Comparison of ENCODE assay signal across 1 cellular context in the genomic region with DNA sequence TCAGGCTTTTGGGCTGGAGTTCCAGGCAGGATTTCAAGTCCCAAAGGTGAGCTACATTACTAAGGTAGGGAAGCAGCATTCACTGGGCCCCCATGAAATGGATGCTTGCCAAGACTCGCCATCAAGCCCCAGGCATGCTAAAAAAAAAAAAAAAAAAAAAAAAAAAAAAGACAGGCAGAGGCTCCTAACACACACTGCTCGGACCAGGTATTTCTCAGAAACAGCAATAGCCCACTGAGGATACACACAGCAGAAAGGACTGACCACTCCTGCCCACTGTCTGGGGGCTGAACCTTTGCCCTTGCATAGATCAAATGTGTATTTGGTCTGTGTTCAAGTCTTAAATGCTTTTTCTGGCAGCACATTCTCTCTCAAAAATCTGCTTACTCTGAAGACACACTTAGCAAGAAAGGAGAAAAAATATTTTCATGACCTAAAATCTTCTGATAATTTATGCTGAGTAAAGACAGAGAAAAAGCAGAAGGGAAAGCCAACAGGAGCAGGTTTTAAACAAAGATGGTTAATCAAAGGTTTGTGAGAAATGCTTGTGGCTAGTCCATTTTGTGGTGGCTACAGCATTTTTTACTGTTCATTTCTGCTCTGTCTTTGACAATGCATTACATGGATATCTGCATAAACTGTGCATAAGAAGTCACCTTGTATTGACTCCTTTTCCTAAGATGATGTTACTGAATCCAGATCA.
TF ChIP-seq lines count a peak whose summit lies in the region.

No MANE protein-coding gene starts in this region.

TF ChIP-seq in GM23338, 12 proteins besides CTCF, POLR2A, EP300 and RAD21 (continued from another document):
- TF ChIP-seq, protein P1, sequence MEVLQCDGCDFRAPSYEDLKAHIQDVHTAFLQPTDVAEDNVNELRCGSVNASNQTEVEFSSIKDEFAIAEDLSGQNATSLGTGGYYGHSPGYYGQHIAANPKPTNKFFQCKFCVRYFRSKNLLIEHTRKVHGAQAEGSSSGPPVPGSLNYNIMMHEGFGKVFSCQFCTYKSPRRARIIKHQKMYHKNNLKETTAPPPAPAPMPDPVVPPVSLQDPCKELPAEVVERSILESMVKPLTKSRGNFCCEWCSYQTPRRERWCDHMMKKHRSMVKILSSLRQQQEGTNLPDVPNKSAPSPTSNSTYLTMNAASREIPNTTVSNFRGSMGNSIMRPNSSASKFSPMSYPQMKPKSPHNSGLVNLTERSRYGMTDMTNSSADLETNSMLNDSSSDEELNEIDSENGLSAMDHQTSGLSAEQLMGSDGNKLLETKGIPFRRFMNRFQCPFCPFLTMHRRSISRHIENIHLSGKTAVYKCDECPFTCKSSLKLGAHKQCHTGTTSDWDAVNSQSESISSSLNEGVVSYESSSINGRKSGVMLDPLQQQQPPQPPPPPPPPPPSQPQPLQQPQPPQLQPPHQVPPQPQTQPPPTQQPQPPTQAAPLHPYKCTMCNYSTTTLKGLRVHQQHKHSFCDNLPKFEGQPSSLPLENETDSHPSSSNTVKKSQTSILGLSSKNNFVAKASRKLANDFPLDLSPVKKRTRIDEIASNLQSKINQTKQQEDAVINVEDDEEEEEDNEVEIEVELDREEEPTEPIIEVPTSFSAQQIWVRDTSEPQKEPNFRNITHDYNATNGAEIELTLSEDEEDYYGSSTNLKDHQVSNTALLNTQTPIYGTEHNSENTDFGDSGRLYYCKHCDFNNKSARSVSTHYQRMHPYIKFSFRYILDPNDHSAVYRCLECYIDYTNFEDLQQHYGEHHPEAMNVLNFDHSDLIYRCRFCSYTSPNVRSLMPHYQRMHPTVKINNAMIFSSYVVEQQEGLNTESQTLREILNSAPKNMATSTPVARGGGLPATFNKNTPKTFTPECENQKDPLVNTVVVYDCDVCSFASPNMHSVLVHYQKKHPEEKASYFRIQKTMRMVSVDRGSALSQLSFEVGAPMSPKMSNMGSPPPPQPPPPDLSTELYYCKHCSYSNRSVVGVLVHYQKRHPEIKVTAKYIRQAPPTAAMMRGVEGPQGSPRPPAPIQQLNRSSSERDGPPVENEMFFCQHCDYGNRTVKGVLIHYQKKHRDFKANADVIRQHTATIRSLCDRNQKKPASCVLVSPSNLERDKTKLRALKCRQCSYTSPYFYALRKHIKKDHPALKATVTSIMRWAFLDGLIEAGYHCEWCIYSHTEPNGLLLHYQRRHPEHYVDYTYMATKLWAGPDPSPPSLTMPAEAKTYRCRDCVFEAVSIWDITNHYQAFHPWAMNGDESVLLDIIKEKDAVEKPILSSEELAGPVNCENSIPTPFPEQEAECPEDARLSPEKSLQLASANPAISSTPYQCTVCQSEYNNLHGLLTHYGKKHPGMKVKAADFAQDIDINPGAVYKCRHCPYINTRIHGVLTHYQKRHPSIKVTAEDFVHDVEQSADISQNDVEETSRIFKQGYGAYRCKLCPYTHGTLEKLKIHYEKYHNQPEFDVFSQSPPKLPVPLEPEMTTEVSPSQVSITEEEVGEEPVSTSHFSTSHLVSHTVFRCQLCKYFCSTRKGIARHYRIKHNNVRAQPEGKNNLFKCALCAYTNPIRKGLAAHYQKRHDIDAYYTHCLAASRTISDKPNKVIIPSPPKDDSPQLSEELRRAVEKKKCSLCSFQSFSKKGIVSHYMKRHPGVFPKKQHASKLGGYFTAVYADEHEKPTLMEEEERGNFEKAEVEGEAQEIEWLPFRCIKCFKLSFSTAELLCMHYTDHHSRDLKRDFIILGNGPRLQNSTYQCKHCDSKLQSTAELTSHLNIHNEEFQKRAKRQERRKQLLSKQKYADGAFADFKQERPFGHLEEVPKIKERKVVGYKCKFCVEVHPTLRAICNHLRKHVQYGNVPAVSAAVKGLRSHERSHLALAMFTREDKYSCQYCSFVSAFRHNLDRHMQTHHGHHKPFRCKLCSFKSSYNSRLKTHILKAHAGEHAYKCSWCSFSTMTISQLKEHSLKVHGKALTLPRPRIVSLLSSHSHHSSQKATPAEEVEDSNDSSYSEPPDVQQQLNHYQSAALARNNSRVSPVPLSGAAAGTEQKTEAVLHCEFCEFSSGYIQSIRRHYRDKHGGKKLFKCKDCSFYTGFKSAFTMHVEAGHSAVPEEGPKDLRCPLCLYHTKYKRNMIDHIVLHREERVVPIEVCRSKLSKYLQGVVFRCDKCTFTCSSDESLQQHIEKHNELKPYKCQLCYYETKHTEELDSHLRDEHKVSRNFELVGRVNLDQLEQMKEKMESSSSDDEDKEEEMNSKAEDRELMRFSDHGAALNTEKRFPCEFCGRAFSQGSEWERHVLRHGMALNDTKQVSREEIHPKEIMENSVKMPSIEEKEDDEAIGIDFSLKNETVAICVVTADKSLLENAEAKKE (CRISPR knock-in tag; IDR thresholded peaks at IDR 0.05), result no peak
- TF ChIP-seq JUNB (IDR thresholded peaks at IDR 0.05; ENCODE audit: unreplicated experiment) (no peak), POLR2AphosphoS5 (IDR thresholded peaks at IDR 0.05; ENCODE audit: low read depth) (no peak), ZNF331 (CRISPR knock-in tag; IDR thresholded peaks at IDR 0.05; ENCODE audit: low read depth) (no peak), EZH2phosphoT487 (IDR thresholded peaks at IDR 0.05; ENCODE audit: unreplicated experiment) (no peak), STAT1 (IDR thresholded peaks at IDR 0.05; ENCODE audit: unreplicated experiment) (no peak), ZNF114 (CRISPR knock-in tag; IDR thresholded peaks at IDR 0.05) (no peak), EZH2 (IDR thresholded peaks at IDR 0.05; ENCODE audit: low read depth, unreplicated experiment) (no peak), NANOG (IDR thresholded peaks at IDR 0.05; ENCODE audit: borderline replicate concordance) (no peak)
- TF ChIP-seq, protein P2, sequence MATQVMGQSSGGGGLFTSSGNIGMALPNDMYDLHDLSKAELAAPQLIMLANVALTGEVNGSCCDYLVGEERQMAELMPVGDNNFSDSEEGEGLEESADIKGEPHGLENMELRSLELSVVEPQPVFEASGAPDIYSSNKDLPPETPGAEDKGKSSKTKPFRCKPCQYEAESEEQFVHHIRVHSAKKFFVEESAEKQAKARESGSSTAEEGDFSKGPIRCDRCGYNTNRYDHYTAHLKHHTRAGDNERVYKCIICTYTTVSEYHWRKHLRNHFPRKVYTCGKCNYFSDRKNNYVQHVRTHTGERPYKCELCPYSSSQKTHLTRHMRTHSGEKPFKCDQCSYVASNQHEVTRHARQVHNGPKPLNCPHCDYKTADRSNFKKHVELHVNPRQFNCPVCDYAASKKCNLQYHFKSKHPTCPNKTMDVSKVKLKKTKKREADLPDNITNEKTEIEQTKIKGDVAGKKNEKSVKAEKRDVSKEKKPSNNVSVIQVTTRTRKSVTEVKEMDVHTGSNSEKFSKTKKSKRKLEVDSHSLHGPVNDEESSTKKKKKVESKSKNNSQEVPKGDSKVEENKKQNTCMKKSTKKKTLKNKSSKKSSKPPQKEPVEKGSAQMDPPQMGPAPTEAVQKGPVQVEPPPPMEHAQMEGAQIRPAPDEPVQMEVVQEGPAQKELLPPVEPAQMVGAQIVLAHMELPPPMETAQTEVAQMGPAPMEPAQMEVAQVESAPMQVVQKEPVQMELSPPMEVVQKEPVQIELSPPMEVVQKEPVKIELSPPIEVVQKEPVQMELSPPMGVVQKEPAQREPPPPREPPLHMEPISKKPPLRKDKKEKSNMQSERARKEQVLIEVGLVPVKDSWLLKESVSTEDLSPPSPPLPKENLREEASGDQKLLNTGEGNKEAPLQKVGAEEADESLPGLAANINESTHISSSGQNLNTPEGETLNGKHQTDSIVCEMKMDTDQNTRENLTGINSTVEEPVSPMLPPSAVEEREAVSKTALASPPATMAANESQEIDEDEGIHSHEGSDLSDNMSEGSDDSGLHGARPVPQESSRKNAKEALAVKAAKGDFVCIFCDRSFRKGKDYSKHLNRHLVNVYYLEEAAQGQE (IDR thresholded peaks at IDR 0.05; ENCODE audit: unreplicated experiment), result no peak
